8 cellular contexts compared by ENCODE assay signal in the genomic region with DNA sequence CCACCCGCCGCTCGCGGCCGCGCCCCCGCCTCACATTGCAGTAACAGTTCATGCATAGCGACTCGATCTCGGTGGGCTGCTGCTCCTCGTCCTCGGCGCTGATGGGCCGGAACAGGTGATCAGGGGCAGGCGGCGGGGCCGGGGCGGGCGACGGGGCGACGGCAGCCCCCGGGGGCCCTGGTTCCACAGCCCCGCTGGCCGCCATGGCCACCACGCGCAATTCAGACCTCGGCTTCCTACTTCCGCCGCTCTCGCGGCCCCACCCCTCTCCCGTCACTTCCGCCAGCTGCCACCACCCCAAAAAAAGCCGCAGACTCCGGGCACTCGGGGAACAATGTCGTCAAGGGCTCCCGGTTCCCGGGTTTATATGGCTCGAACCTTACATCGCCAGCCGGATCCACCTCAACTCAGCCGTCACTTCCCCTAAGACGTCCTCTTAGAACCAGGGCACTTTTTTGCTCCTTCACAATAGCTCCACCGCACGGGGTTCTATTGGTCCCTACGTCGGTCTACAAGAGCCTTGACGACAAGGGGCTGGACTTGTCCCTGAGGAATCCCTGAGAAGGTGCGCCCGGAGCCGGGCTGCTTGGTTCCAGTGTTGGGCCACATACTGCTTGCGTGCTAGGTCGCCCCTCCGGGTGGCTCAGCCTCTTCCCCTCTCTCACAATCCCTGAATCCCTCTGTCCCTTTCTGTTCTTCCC. TPM values are rescaled to one million over a fixed set of nuclear protein-coding genes. Genes with fewer than 3 reads are reported as not detected.
DNase-seq lines count a peak whose midpoint lies in the region; ATAC-seq and TF ChIP-seq lines count a peak whose summit lies in the region.

A gene with protein sequence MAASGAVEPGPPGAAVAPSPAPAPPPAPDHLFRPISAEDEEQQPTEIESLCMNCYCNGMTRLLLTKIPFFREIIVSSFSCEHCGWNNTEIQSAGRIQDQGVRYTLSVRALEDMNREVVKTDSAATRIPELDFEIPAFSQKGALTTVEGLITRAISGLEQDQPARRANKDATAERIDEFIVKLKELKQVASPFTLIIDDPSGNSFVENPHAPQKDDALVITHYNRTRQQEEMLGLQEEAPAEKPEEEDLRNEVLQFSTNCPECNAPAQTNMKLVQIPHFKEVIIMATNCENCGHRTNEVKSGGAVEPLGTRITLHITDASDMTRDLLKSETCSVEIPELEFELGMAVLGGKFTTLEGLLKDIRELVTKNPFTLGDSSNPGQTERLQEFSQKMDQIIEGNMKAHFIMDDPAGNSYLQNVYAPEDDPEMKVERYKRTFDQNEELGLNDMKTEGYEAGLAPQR (minus strand): TSS at position 238 of the 701 bp plus-strand sequence. CDS start 33 bp downstream, at position 205.

- no peaks in the 10 kb centered on the region for H3K9me3 Mint-ChIP-seq in activated CD4-positive, alpha-beta T cell treated with anti-CD3 and anti-CD28 coated beads for 36 hours (ENCODE audit: low read depth)
- no peaks in the 10 kb centered on the region for H3K9me3 Mint-ChIP-seq in chondrocyte (ENCODE audit: low read depth)

- H3K4me3 ChIP-seq in AG04449 (ENCODE audit: low read depth, low read length), result peak within 1 kb of the TSS; percentile 77

- H3K27me3 Mint-ChIP-seq in activated CD4-positive, alpha-beta T cell treated with anti-CD3 and anti-CD28 coated beads for 36 hours, result no peaks in the 10 kb centered on the region
- H3K27me3 Mint-ChIP-seq in chondrocyte (ENCODE audit: low read depth), result no peaks in the 10 kb centered on the region

- peak within 1 kb of the TSS; percentile 88 for H3K27ac Mint-ChIP-seq in activated CD4-positive, alpha-beta T cell treated with anti-CD3 and anti-CD28 coated beads for 36 hours
- peak within 1 kb of the TSS; percentile 98 for H3K27ac Mint-ChIP-seq in chondrocyte (ENCODE audit: unreplicated experiment)

- DNase-seq in AG04449 (ENCODE audit: low read depth, low spot score) (no peak), NCI-H460 (ENCODE audit: extremely low read depth, low read depth) (peak; percentile 44), chondrocyte (ENCODE audit: low spot score) (no peak), kidney glomerular epithelial cell (lab: John Stamatoyannopoulos, UW) (peak; percentile 55)
- peak; percentile 90 for DNase-seq in activated CD4-positive, alpha-beta T cell treated with anti-CD3 and anti-CD28 coated beads for 36 hours
- DNase-seq in stimulated activated CD4-positive, alpha-beta T cell treated with anti-CD3 and anti-CD28 coated beads, Interleukin-15, amount 100 ng/mL, for 48 hours (ENCODE audit: low read depth in 2 of 2), result peak; percentile 65 to 73

- H3K36me3 Mint-ChIP-seq in activated CD4-positive, alpha-beta T cell treated with anti-CD3 and anti-CD28 coated beads for 36 hours (ENCODE audit: low read depth), result peaks cover 39% of the 10 kb centered on the region
- peaks cover 18% of the 10 kb centered on the region for H3K36me3 Mint-ChIP-seq in chondrocyte (ENCODE audit: low read depth)

- CTCF ChIA-PET in AG04449 (lab: Yijun Ruan, JAX), result interaction anchor here (0.7 to 12.3 kb wide), 13 partner anchors 8 to 440 kb away, joined by 3 to 472 read pairs (median 4); a partner anchor contains a TSS
- CTCF ChIA-PET in activated CD4-positive, alpha-beta T cell treated with anti-CD3 and anti-CD28 coated beads for 36 hours (lab: Charles Lee), result interaction anchor here (0.7 to 6.5 kb wide), 7 partner anchors 12 to 442 kb away, joined by 3 to 89 read pairs (median 7); a partner anchor contains a TSS

- intact Hi-C loops in activated CD4-positive, alpha-beta T cell treated with anti-CD3 and anti-CD28 coated beads for 36 hours (cut with DNase I, micrococcal nuclease), result loop anchor here (1.0 to 5.0 kb wide), 6 partner anchors 15 to 438 kb away; a partner anchor contains a TSS

- peak within 1 kb of the TSS; percentile 96 for H3K4me3 Mint-ChIP-seq in activated CD4-positive, alpha-beta T cell treated with anti-CD3 and anti-CD28 coated beads for 36 hours
- peak within 1 kb of the TSS; percentile 99 for H3K4me3 Mint-ChIP-seq in chondrocyte (ENCODE audit: unreplicated experiment)

- POLR2A ChIA-PET in AG04449 (lab: Yijun Ruan, JAX), result interaction anchor here (1.1 to 1.6 kb wide), 4 partner anchors 11 to 310 kb away, joined by 3 to 8 read pairs (median 6); a partner anchor contains a TSS
- POLR2A ChIA-PET in activated CD4-positive, alpha-beta T cell treated with anti-CD3 and anti-CD28 coated beads for 36 hours (lab: Charles Lee), result interaction anchor here (0.7 to 0.8 kb wide), 2 partner anchors 15 to 63 kb away, joined by 3 read pairs; a partner anchor contains a TSS

- TF ChIP-seq CTCF in AG04449 (IDR thresholded peaks at IDR 0.05; ENCODE audit: insufficient read depth, low read length, missing control alignments) (no peak), chondrocyte (IDR thresholded peaks at IDR 0.05) (peak; percentile 22)

- ATAC-seq in GM18867 (IDR thresholded peaks at IDR 0.05; ENCODE audit: unreplicated experiment) (peak; percentile 88), HG03103 (IDR thresholded peaks at IDR 0.05; ENCODE audit: low read depth, unreplicated experiment) (peak; percentile 84)
- peak; percentile 76 for ATAC-seq in activated CD4-positive, alpha-beta T cell treated with anti-CD3 and anti-CD28 coated beads for 36 hours

- H3K4me1 Mint-ChIP-seq in activated CD4-positive, alpha-beta T cell treated with anti-CD3 and anti-CD28 coated beads for 36 hours, result peaks cover 52% of the 10 kb centered on the region
- H3K4me1 Mint-ChIP-seq in chondrocyte (ENCODE audit: low read depth), result peaks cover 22% of the 10 kb centered on the region

RNA-seq across cellular contexts. Expression of the gene that starts here (rescaled TPM):
- total RNA-seq in NCI-H460 (2014; rRNA removed; shearing (Covaris generic)), result 54.3 and 70.3 TPM in 2 replicates
- polyA plus RNA-seq in NCI-H460 (2014; cell fraction: nucleus; rRNA removed), result 26.9 and 61.3 TPM in 2 replicates
- 100 to 1,000 TPM in 1 of 2 experiments, 10 to 100 TPM in 1; 88.8 to 106 TPM for total RNA-seq in activated CD4-positive, alpha-beta T cell treated with anti-CD3 and anti-CD28 coated beads for 36 hours
- 28.5 to 40.0 TPM (median 38.8 TPM) in 3 replicates for total RNA-seq in chondrocyte

Comparison
In these comparisons a context has a peak if more than half of its experiments do, and no peak if none do; other contexts are left out.
1. DNase-seq: peak in NCI-H460 (single experiment), activated CD4-positive, alpha-beta T cell treated with anti-CD3 and anti-CD28 coated beads for 36 hours (single experiment), kidney glomerular epithelial cell (single experiment) and stimulated activated CD4-positive, alpha-beta T cell treated with anti-CD3 and anti-CD28 coated beads, Interleukin-15, amount 100 ng/mL, for 48 hours (2 of 2); none in AG04449 (single experiment) and chondrocyte (single experiment).
2. Peak in every context shown above with its lines, with median percentiles within 50 percentile points of each other: ATAC-seq.